Comparison of ENCODE assay signal across 13 cellular contexts in the genomic region with DNA sequence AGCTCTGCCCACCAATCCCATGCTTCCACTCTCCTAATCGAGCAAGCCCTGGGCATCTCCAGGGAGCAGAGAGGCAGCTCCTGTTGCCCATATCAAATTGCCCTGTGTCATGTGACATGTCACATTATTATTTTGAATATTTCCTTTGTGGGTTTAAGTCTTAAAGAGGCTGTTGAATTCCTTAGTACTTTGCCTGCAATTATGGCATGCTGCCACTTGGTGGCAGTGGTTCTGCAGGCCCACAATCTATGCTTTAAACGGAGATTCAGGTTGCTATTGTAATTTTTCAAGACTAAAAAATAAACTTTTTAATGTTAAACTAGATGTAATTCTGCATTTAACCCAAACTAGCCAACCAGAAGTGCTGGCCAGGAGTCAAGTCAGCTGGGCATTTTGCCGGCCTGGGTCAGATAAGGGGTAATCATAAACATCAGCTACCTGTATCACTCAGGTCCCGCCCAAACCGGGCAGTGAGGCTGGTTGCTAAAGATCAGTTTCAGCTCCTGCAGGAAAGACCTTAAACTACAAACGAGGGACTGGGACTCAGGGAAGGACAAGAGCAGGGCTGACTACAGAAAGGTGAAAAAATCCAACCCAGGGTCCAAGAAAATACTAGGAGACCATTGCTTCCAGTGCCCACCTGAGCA. TPM values are rescaled to one million over a fixed set of nuclear protein-coding genes. Genes with fewer than 3 reads are reported as not detected.
DNase-seq lines count a peak whose midpoint lies in the region; ATAC-seq and TF ChIP-seq lines count a peak whose summit lies in the region.
"Had no signal": no experiment of that assay in that cellular context is flagged by ENCODE, and none has a peak within 500 bp of the region (broad histone marks: within the 10 kb centered on the region; RNA-seq: fewer than 3 reads in every experiment).

No MANE protein-coding gene starts in this region.

- peaks cover 55% of the 10 kb centered on the region for H3K9me3 ChIP-seq in AG04450 (ENCODE audit: control insufficient read depth, insufficient read depth, low read length)
- no peaks in the 10 kb centered on the region for H3K9me3 ChIP-seq in Panc1 (ENCODE audit: control insufficient read depth, insufficient read depth, low read depth, low read length)
- H3K9me3 ChIP-seq: gastrocnemius medialis had no signal

- no peak overlapping the region for H3K27ac ChIP-seq in AG04450 (ENCODE audit: low read depth, low read length)
- H3K27ac ChIP-seq in Panc1 (ENCODE audit: low read length): no peak overlapping the region
- H3K27ac ChIP-seq in foreskin keratinocyte: no peak overlapping the region

- H3K4me3 ChIP-seq in AG04450 (ENCODE audit: low read depth, low read length) (no peak overlapping the region), Panc1 (ENCODE audit: low read depth in 2 of 2, low read length in 2 of 2) (no peak overlapping the region)
- H3K4me3 ChIP-seq: gastrocnemius medialis, tibial nerve had no signal

- H3K4me1 ChIP-seq in Panc1 (ENCODE audit: control insufficient read depth, insufficient read depth, low read length) (no peaks in the 10 kb centered on the region), foreskin keratinocyte (no peaks in the 10 kb centered on the region)
- H3K4me1 ChIP-seq: gastrocnemius medialis had no signal

- DNase-seq in AG04450 (ENCODE audit: low read depth, low spot score) (no peak), Panc1 (ENCODE audit: low read depth, low spot score) (no peak), foreskin keratinocyte (no peak), KG1 (lab: John Stamatoyannopoulos, UW) (no peak), SW 1271 (lab: John Stamatoyannopoulos, UW) (no peak), NCI-H1105 (lab: John Stamatoyannopoulos, UW) (no peak)
- DNase-seq: activated naive CD4-positive, alpha-beta T cell; CD4-positive, alpha-beta memory T cell; gastrocnemius medialis; SHP77 had no signal

- intact Hi-C loops in Panc1 (cut with micrococcal nuclease; ENCODE audit: unreplicated experiment): no loop called here

- POLR2A ChIA-PET in AG04450 (lab: Yijun Ruan, JAX) (no interaction called here), Panc1 (lab: Charles Lee) (no interaction called here)

- CTCF ChIA-PET in AG04450 (lab: Charles Lee) (interaction anchor here (0.6 kb wide), 1 partner anchor 436 kb away, joined by 4 read pairs; no protein-coding TSS in a partner anchor), Panc1 (lab: Charles Lee) (no interaction called here)

- TF ChIP-seq CTCF in AG04450 (IDR thresholded peaks at IDR 0.05; ENCODE audit: low read depth, low read length) (0 out of 2 replicates have a peak, but pooled peaks have one; percentile 20), GM12873 (IDR thresholded peaks at IDR 0.05; ENCODE audit: insufficient read depth, low read depth, low read length, missing control alignments) (peak; percentile 51), Panc1 (IDR thresholded peaks at IDR 0.05) (peak; percentile 82), foreskin keratinocyte (conservative IDR thresholded peaks at IDR 0.05) (peak; percentile 56)

- no peaks in the 10 kb centered on the region for H3K27me3 ChIP-seq in AG04450 (ENCODE audit: control insufficient read depth, insufficient read depth, low read length)
- no peaks in the 10 kb centered on the region for H3K27me3 ChIP-seq in Panc1 (ENCODE audit: control insufficient read depth, insufficient read depth, low read length)
- no peaks in the 10 kb centered on the region for H3K27me3 ChIP-seq in foreskin keratinocyte
- H3K27me3 ChIP-seq: tibial nerve had no signal

- no TSS peak for BruUV-seq in Panc1 (replicated peaks; lab: Mats Ljungman, UMichigan)

- ATAC-seq in Panc1: no peak
- no peak for ATAC-seq in foreskin keratinocyte
- ATAC-seq in HG03521 (IDR thresholded peaks at IDR 0.05; ENCODE audit: unreplicated experiment): no peak
- ATAC-seq: gastrocnemius medialis had no signal

- in situ Hi-C loops in Panc1 (cut with HindIII; ENCODE audit: low pct_unique_long_range_greater_than_20kb, low sequenced_read_pairs): no loop called here

- no peaks in the 10 kb centered on the region for H3K36me3 ChIP-seq in Panc1 (ENCODE audit: control insufficient read depth, insufficient read depth, low read length)
- H3K36me3 ChIP-seq: gastrocnemius medialis had no signal

RNA-seq across cellular contexts. Expression of gene ARHGEF16, which starts 37.3 kb away (rescaled TPM):
- polyA plus RNA-seq in AG04450 (2011; rRNA removed): not detected in 2 replicates
- polyA minus RNA-seq in AG04450 (2011; rRNA and poly(A)+ RNA removed): not detected in 2 replicates
- 10.1 TPM for total RNA-seq in Panc1 (2021; ENCODE audit: unreplicated experiment)
- 7.8 TPM for polyA plus RNA-seq in Panc1 (2012; ENCODE audit: insufficient read length)
- total RNA-seq in foreskin keratinocyte: 24.1 and 25.2 TPM in 2 replicates
- 19.9 and 22.8 TPM in 2 replicates for polyA plus RNA-seq in foreskin keratinocyte

Comparison
In these comparisons a context has a peak if more than half of its experiments do, and no peak if none do; other contexts are left out.
1. CTCF ChIP-seq: peak in every context shown above with its lines; median percentile 82 in Panc1; 56 in foreskin keratinocyte; 51 in GM12873; 20 in AG04450.